1 cellular context compared by ENCODE assay signal in the genomic region with DNA sequence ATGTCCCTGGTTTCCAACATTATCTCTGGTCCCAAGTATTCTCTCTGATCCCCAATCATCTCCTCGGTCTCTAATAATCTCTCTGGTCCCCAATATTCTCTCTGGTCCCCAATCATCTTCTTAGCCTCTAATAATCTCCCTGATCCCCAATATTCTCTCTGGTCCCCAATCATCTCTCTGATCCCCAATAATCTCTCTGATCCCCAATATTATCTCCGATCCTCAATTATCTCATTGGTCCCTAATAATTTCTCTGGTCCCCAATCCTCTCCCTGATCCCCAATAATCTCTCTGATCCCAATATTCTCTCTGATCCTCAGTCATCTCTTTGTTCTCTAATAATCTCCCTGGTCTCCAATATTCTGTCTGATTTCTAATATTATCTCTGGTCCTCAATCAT.
TF ChIP-seq lines count a peak whose summit lies in the region.

No MANE protein-coding gene starts in this region.

TF ChIP-seq in SK-N-SH treated with all-trans-retinoic acid at 6 μM for 48 hours, 23 proteins besides CTCF, POLR2A, EP300 and RAD21 (continued from another document):
- TF ChIP-seq, protein P1, sequence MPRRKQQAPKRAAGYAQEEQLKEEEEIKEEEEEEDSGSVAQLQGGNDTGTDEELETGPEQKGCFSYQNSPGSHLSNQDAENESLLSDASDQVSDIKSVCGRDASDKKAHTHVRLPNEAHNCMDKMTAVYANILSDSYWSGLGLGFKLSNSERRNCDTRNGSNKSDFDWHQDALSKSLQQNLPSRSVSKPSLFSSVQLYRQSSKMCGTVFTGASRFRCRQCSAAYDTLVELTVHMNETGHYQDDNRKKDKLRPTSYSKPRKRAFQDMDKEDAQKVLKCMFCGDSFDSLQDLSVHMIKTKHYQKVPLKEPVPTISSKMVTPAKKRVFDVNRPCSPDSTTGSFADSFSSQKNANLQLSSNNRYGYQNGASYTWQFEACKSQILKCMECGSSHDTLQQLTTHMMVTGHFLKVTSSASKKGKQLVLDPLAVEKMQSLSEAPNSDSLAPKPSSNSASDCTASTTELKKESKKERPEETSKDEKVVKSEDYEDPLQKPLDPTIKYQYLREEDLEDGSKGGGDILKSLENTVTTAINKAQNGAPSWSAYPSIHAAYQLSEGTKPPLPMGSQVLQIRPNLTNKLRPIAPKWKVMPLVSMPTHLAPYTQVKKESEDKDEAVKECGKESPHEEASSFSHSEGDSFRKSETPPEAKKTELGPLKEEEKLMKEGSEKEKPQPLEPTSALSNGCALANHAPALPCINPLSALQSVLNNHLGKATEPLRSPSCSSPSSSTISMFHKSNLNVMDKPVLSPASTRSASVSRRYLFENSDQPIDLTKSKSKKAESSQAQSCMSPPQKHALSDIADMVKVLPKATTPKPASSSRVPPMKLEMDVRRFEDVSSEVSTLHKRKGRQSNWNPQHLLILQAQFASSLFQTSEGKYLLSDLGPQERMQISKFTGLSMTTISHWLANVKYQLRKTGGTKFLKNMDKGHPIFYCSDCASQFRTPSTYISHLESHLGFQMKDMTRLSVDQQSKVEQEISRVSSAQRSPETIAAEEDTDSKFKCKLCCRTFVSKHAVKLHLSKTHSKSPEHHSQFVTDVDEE (CRISPR knock-in tag; IDR thresholded peaks at IDR 0.05): no peak
- TF ChIP-seq ZNF565 (CRISPR knock-in tag; conservative IDR thresholded peaks at IDR 0.05; ENCODE audit: low read depth): no peak
- TF ChIP-seq, protein P2, sequence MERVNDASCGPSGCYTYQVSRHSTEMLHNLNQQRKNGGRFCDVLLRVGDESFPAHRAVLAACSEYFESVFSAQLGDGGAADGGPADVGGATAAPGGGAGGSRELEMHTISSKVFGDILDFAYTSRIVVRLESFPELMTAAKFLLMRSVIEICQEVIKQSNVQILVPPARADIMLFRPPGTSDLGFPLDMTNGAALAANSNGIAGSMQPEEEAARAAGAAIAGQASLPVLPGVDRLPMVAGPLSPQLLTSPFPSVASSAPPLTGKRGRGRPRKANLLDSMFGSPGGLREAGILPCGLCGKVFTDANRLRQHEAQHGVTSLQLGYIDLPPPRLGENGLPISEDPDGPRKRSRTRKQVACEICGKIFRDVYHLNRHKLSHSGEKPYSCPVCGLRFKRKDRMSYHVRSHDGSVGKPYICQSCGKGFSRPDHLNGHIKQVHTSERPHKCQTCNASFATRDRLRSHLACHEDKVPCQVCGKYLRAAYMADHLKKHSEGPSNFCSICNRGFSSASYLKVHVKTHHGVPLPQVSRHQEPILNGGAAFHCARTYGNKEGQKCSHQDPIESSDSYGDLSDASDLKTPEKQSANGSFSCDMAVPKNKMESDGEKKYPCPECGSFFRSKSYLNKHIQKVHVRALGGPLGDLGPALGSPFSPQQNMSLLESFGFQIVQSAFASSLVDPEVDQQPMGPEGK (CRISPR knock-in tag; IDR thresholded peaks at IDR 0.05; ENCODE audit: borderline replicate concordance): no peak
- TF ChIP-seq, protein P3, sequence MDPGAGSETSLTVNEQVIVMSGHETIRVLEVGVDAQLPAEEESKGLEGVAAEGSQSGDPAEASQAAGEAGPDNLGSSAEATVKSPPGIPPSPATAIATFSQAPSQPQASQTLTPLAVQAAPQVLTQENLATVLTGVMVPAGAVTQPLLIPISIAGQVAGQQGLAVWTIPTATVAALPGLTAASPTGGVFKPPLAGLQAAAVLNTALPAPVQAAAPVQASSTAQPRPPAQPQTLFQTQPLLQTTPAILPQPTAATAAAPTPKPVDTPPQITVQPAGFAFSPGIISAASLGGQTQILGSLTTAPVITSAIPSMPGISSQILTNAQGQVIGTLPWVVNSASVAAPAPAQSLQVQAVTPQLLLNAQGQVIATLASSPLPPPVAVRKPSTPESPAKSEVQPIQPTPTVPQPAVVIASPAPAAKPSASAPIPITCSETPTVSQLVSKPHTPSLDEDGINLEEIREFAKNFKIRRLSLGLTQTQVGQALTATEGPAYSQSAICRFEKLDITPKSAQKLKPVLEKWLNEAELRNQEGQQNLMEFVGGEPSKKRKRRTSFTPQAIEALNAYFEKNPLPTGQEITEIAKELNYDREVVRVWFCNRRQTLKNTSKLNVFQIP (CRISPR knock-in tag; IDR thresholded peaks at IDR 0.05; ENCODE audit: borderline replicate concordance, low read depth): no peak
- TF ChIP-seq ZC3H10 (CRISPR knock-in tag; IDR thresholded peaks at IDR 0.05): no peak
- TF ChIP-seq RARB (CRISPR knock-in tag; IDR thresholded peaks at IDR 0.05): no peak
- TF ChIP-seq CSDC2 (CRISPR knock-in tag; IDR thresholded peaks at IDR 0.05): no peak
